ENCODE assay signal across 1 cellular context in genomic region chr1:198158766-198159589, GRCh38.
TF ChIP-seq lines count a peak whose summit lies in the region.

No MANE protein-coding gene starts in this region.

TF ChIP-seq in HepG2, 621 proteins besides CTCF, POLR2A, EP300 and RAD21 (continued from another document and continues in another):
- TF ChIP-seq AKNA (CRISPR knock-in tag; IDR thresholded peaks at IDR 0.05; ENCODE audit: borderline replicate concordance) (no peak), KLF6 (CRISPR knock-in tag; IDR thresholded peaks at IDR 0.05) (no peak), ZBTB49 (CRISPR knock-in tag; IDR thresholded peaks at IDR 0.05; ENCODE audit: borderline replicate concordance) (no peak), ZNF713 (CRISPR knock-in tag; IDR thresholded peaks at IDR 0.05) (no peak), ZNF747 (CRISPR knock-in tag; IDR thresholded peaks at IDR 0.05; ENCODE audit: borderline replicate concordance) (0 out of 2 replicates have a peak, but pooled peaks have one; percentile 32), SMYD3 (CRISPR knock-in tag; IDR thresholded peaks at IDR 0.05) (no peak), ZEB1 (IDR thresholded peaks at IDR 0.05; ENCODE audit: insufficient replicate concordance, low read depth) (peak; percentile 47), ZNF839 (CRISPR knock-in tag; IDR thresholded peaks at IDR 0.05; ENCODE audit: borderline replicate concordance) (no peak), EHMT2 (IDR thresholded peaks at IDR 0.05; ENCODE audit: borderline replicate concordance, low read depth, low read length) (no peak), REXO4 (CRISPR knock-in tag; IDR thresholded peaks at IDR 0.05; ENCODE audit: borderline replicate concordance) (no peak), ZNF468 (CRISPR knock-in tag; IDR thresholded peaks at IDR 0.05) (no peak), ZBTB34 (CRISPR knock-in tag; IDR thresholded peaks at IDR 0.05) (no peak), TCF7L2 (IDR thresholded peaks at IDR 0.05; ENCODE audit: low read depth, low read length) (no peak), ZNF33A (CRISPR knock-in tag; IDR thresholded peaks at IDR 0.05; ENCODE audit: borderline replicate concordance) (no peak), SCMH1 (CRISPR knock-in tag; IDR thresholded peaks at IDR 0.05; ENCODE audit: borderline replicate concordance) (no peak), MTF2 (CRISPR knock-in tag; IDR thresholded peaks at IDR 0.05; ENCODE audit: borderline replicate concordance) (no peak), ZNF431 (CRISPR knock-in tag; IDR thresholded peaks at IDR 0.05; ENCODE audit: borderline replicate concordance, low read depth) (0 out of 2 replicates have a peak, but pooled peaks have one; percentile 20), ZFYVE20 (CRISPR knock-in tag; IDR thresholded peaks at IDR 0.05; ENCODE audit: borderline replicate concordance, low read depth) (no peak), NFE2L2 (IDR thresholded peaks at IDR 0.05; ENCODE audit: low read length) (no peak), ZNF883 (CRISPR knock-in tag; IDR thresholded peaks at IDR 0.05; ENCODE audit: not compliant biosample characterization) (peak; percentile 42), ZNF558 (CRISPR knock-in tag; IDR thresholded peaks at IDR 0.05; ENCODE audit: borderline replicate concordance) (peak; percentile 57; the same call in 1 of the 2 replicates), ZNF510 (CRISPR knock-in tag; IDR thresholded peaks at IDR 0.05; ENCODE audit: low read depth) (no peak), SATB2 (CRISPR knock-in tag; IDR thresholded peaks at IDR 0.05) (no peak), NCOA1 (CRISPR knock-in tag; IDR thresholded peaks at IDR 0.05) (no peak), TAF15 (IDR thresholded peaks at IDR 0.05; ENCODE audit: low read depth, low read length, poor library complexity, severe bottlenecking) (peak; percentile 64), ZNF766 (CRISPR knock-in tag; IDR thresholded peaks at IDR 0.05; ENCODE audit: borderline replicate concordance) (no peak), GTF3A (CRISPR knock-in tag; conservative IDR thresholded peaks at IDR 0.05) (no peak), CBFB (CRISPR knock-in tag; IDR thresholded peaks at IDR 0.05) (no peak), ZNF549 (CRISPR knock-in tag; IDR thresholded peaks at IDR 0.05) (no peak), SETDB1 (CRISPR knock-in tag; IDR thresholded peaks at IDR 0.05; ENCODE audit: borderline replicate concordance) (no peak), ZNF850 (CRISPR knock-in tag; conservative IDR thresholded peaks at IDR 0.05) (no peak), NKX3-1 (CRISPR knock-in tag; IDR thresholded peaks at IDR 0.05) (no peak), ZNF614 (CRISPR knock-in tag; IDR thresholded peaks at IDR 0.05; ENCODE audit: borderline replicate concordance) (no peak), ZNF776 (CRISPR knock-in tag; IDR thresholded peaks at IDR 0.05) (no peak), ZNF326 (CRISPR knock-in tag; IDR thresholded peaks at IDR 0.05; ENCODE audit: borderline replicate concordance) (no peak), MAFG (CRISPR knock-in tag; IDR thresholded peaks at IDR 0.05) (no peak), ZNF230 (CRISPR knock-in tag; IDR thresholded peaks at IDR 0.05) (no peak), RARG (CRISPR knock-in tag; IDR thresholded peaks at IDR 0.05; ENCODE audit: low read depth) (no peak), ZXDC (CRISPR knock-in tag; IDR thresholded peaks at IDR 0.05) (no peak), ZNF816 (CRISPR knock-in tag; IDR thresholded peaks at IDR 0.05; ENCODE audit: borderline replicate concordance) (no peak), HNRNPUL1 (IDR thresholded peaks at IDR 0.05; ENCODE audit: low read depth, low read length) (no peak), KDM3A (CRISPR knock-in tag; IDR thresholded peaks at IDR 0.05; ENCODE audit: low read depth) (peak; percentile 51; the same call in 1 of the 2 replicates), ZNF34 (CRISPR knock-in tag; IDR thresholded peaks at IDR 0.05; ENCODE audit: borderline replicate concordance) (no peak), ZNF10 (CRISPR knock-in tag; IDR thresholded peaks at IDR 0.05; ENCODE audit: borderline replicate concordance, low read depth) (no peak), PLSCR1 (CRISPR knock-in tag; IDR thresholded peaks at IDR 0.05; ENCODE audit: borderline replicate concordance) (no peak), NFE2 (CRISPR knock-in tag; IDR thresholded peaks at IDR 0.05) (no peak), ZBTB4 (CRISPR knock-in tag; IDR thresholded peaks at IDR 0.05; ENCODE audit: borderline replicate concordance) (no peak), ZNF570 (CRISPR knock-in tag; IDR thresholded peaks at IDR 0.05; ENCODE audit: borderline replicate concordance) (no peak)
- TF ChIP-seq, protein P1, sequence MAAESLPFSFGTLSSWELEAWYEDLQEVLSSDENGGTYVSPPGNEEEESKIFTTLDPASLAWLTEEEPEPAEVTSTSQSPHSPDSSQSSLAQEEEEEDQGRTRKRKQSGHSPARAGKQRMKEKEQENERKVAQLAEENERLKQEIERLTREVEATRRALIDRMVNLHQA (CRISPR knock-in tag; IDR thresholded peaks at IDR 0.05), result no peak
- TF ChIP-seq, protein P2, sequence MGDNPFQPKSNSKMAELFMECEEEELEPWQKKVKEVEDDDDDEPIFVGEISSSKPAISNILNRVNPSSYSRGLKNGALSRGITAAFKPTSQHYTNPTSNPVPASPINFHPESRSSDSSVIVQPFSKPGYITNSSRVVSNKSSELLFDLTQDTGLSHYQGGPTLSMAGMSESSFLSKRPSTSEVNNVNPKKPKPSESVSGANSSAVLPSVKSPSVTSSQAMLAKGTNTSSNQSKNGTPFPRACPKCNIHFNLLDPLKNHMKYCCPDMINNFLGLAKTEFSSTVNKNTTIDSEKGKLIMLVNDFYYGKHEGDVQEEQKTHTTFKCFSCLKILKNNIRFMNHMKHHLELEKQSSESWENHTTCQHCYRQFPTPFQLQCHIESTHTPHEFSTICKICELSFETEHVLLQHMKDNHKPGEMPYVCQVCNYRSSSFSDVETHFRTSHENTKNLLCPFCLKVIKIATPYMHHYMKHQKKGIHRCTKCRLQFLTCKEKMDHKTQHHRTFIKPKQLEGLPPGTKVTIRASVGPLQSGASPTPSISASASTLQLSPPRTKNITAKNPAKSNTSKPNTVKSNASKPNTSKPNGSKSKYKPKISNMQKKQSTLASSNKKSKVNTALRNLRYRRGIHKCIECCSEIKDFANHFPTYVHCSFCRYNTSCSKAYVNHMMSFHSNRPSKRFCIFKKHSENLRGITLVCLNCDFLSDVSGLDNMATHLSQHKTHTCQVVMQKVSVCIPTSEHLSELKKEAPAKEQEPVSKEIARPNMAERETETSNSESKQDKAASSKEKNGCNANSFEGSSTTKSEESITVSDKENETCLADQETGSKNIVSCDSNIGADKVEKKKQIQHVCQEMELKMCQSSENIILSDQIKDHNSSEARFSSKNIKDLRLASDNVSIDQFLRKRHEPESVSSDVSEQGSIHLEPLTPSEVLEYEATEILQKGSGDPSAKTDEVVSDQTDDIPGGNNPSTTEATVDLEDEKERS (CRISPR knock-in tag; IDR thresholded peaks at IDR 0.05), result no peak
